Comparison of ENCODE assay signal across 10 cellular contexts in the genomic region with DNA sequence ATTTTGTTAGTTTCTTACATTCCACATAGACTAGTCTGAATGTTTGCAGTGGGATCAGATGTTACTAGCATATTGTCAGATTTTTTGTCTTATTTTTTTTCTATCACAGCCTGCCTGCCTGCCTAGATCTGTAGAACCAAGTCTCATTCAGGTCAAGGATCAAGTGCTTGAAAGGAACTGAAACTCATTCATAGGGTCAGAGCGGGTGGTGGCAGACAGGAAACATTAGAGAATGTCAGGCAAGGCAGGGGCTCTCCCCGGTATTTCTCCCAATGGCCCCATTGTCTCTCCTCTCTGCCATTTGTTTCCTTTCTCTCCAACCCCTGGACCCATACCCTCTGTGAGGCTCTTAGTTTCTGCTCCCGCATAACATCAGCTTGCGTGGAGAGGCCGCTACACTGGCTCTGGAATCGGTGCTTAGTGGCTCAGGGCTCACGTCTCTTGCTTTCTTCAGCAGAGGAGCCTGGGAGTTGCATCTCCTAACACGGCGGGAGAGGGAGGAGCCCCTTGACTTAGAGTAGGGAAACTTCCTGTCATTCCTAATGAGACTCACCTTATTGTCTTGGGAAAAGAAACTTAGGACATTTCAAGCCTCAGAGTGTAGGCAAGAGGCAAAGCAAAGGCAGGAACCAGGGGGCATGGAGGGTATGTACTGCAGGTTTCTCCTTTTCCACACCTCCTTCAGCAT. TPM values are rescaled to one million over a fixed set of nuclear protein-coding genes. Genes with fewer than 3 reads are reported as not detected.
DNase-seq lines count a peak whose midpoint lies in the region; ATAC-seq, FAIRE-seq and TF ChIP-seq lines count a peak whose summit lies in the region.
"Had no signal": no experiment of that assay in that cellular context is flagged by ENCODE, and none has a peak within 500 bp of the region (broad histone marks: within the 10 kb centered on the region; RNA-seq: fewer than 3 reads in every experiment).

No MANE protein-coding gene starts in this region.

- no peak overlapping the region for H3K56ac ChIP-seq in IMR-90 (ENCODE audit: extremely low read depth, insufficient read depth, low read length)

- no peak overlapping the region for H2AFZ ChIP-seq in IMR-90 (replicated peaks; ENCODE audit: low read length, poor library complexity)

- no peak overlapping the region for H2BK20ac ChIP-seq in IMR-90 (ENCODE audit: low read depth, low read length)

- no peaks in the 10 kb centered on the region for H3K79me1 ChIP-seq in IMR-90 (ENCODE audit: low read depth in 1 of 2, low read length in 2 of 2)

- H3K4ac ChIP-seq in IMR-90 (ENCODE audit: low read depth, low read length): no peak overlapping the region

- H3K27ac ChIP-seq in heart left ventricle: peak overlapping the region in 10 of 12 donors; percentile 5 to 71 (median 54)
- no peak overlapping the region for H3K27ac ChIP-seq in IMR-90 (ENCODE audit: insufficient read depth, low read length)
- no peak overlapping the region for H3K27ac ChIP-seq in small intestine (ENCODE audit: low read depth in 1 of 2, low read length in 1 of 2)
- H3K27ac ChIP-seq in sigmoid colon: no peak overlapping the region
- H3K27ac ChIP-seq: WERI-Rb-1 had no signal

- H3K4me1 ChIP-seq in heart left ventricle (peaks cover 0 to 31% (median 11%) of the 10 kb centered on the region in 12 donors), IMR-90 (ENCODE audit: control insufficient read depth, insufficient read depth, low read length) (peaks cover 9% of the 10 kb centered on the region; the same call in 1 of the 2 replicates), small intestine (ENCODE audit: control insufficient read depth in 2 of 2, insufficient read depth in 1 of 2, low read depth in 1 of 2, low read length in 1 of 2) (peaks cover 3 to 6% of the 10 kb centered on the region in 2 donors), sigmoid colon (peaks cover 0 to 9% (median 7%) of the 10 kb centered on the region in 4 donors)

- no peak overlapping the region for H4K8ac ChIP-seq in IMR-90 (ENCODE audit: low read depth in 2 of 2, low read length in 2 of 2)

- H3K18ac ChIP-seq in IMR-90 (ENCODE audit: low read depth, low read length): no peak overlapping the region; the same call in 1 of the 2 replicates

- BruUV-seq in IMR-90 (replicated peaks; lab: Mats Ljungman, UMichigan): no TSS peak

- no peak overlapping the region for H2BK5ac ChIP-seq in IMR-90 (ENCODE audit: low read depth, low read length, poor library complexity, severe bottlenecking)

- H3K9me3 ChIP-seq in heart left ventricle: no peaks in the 10 kb centered on the region
- no peaks in the 10 kb centered on the region for H3K9me3 ChIP-seq in IMR-90 (ENCODE audit: control insufficient read depth, insufficient read depth, low read length)
- no peaks in the 10 kb centered on the region for H3K9me3 ChIP-seq in small intestine (ENCODE audit: control insufficient read depth, low read depth)
- no peaks in the 10 kb centered on the region for H3K9me3 ChIP-seq in sigmoid colon

- POLR2A ChIA-PET in IMR-90 (lab: Charles Lee; ENCODE audit: unreplicated experiment): no interaction called here

- no peak overlapping the region for H2BK120ac ChIP-seq in IMR-90 (ENCODE audit: low read depth, low read length)

- H3K9me1 ChIP-seq in IMR-90 (ENCODE audit: insufficient read depth, low read length): no peaks in the 10 kb centered on the region

- H3K27me3 ChIP-seq in heart left ventricle: peaks cover 0 to 4% (median 0%) of the 10 kb centered on the region in 9 donors
- no peaks in the 10 kb centered on the region; the same call in 1 of the 2 replicates for H3K27me3 ChIP-seq in IMR-90 (ENCODE audit: control insufficient read depth, insufficient read depth, low read length)
- no peaks in the 10 kb centered on the region for H3K27me3 ChIP-seq in small intestine (ENCODE audit: control insufficient read depth in 2 of 2, insufficient read depth in 2 of 2, low read length in 2 of 2)
- no peaks in the 10 kb centered on the region for H3K27me3 ChIP-seq in sigmoid colon

- no peak for TF ChIP-seq RAD21 in IMR-90 (IDR thresholded peaks at IDR 0.05; ENCODE audit: low read length)

- TF ChIP-seq CTCF in heart left ventricle (IDR thresholded peaks at IDR 0.05): no peak
- no peak for TF ChIP-seq CTCF in IMR-90 (conservative IDR thresholded peaks at IDR 0.05; ENCODE audit: low read depth, low read length)
- no peak for TF ChIP-seq CTCF in sigmoid colon (IDR thresholded peaks at IDR 0.05)

- CTCF ChIA-PET in IMR-90 (lab: Yijun Ruan, JAX): no interaction called here

- H4K20me1 ChIP-seq in IMR-90 (ENCODE audit: insufficient read depth, low read length): no peaks in the 10 kb centered on the region

- WGBS in heart left ventricle, 4 donors: 50 to 66% (median 60%) methylated on average over 9 of the region's 9 CpGs
- WGBS in IMR-90 (ENCODE audit: extremely low coverage in 2 of 2, insufficient read length in 1 of 2), 2 experiments: 70% methylated on average over 5 of the region's 9 CpGs; no CpG with 5 or more reads in 1 of the 2 experiments
- 63 to 71% (median 70%) methylated on average over 9 of the region's 9 CpGs for WGBS in small intestine, 3 donors
- 79 to 90% methylated on average over 9 of the region's 9 CpGs for WGBS in sigmoid colon, 2 donors

- TF ChIP-seq EP300 in sigmoid colon (IDR thresholded peaks at IDR 0.05): no peak

- no peak overlapping the region for H2AK5ac ChIP-seq in IMR-90 (ENCODE audit: low read depth, low read length)

- in situ Hi-C loops in IMR-90 (cut with MboI; ENCODE audit: low sequenced_read_pairs): no loop called here

- TF ChIP-seq POLR2A in heart left ventricle (IDR thresholded peaks at IDR 0.05) (no peak), IMR-90 (IDR thresholded peaks at IDR 0.05; ENCODE audit: low read depth, low read length) (no peak), sigmoid colon (IDR thresholded peaks at IDR 0.05) (no peak)

- H3K36me3 ChIP-seq in heart left ventricle (no peaks in the 10 kb centered on the region), IMR-90 (ENCODE audit: control insufficient read depth, insufficient read depth, low read length) (no peaks in the 10 kb centered on the region), small intestine (ENCODE audit: control insufficient read depth in 2 of 2, insufficient read depth in 2 of 2, low read length in 2 of 2) (no peaks in the 10 kb centered on the region), sigmoid colon (no peaks in the 10 kb centered on the region)
- H3K36me3 ChIP-seq: WERI-Rb-1 had no signal

- no peak overlapping the region for H2BK15ac ChIP-seq in IMR-90 (ENCODE audit: low read depth, low read length)

- H3K14ac ChIP-seq in IMR-90 (replicated peaks; ENCODE audit: low read depth, low read length): no peak overlapping the region

- H4K91ac ChIP-seq in IMR-90 (ENCODE audit: insufficient read depth, low read depth, low read length): no peak overlapping the region

- H3K4me3 ChIP-seq in heart left ventricle (no peak overlapping the region), IMR-90 (ENCODE audit: insufficient read depth, low read depth, low read length) (no peak overlapping the region), small intestine (ENCODE audit: low read depth in 1 of 2, low read length in 2 of 2) (no peak overlapping the region), sigmoid colon (no peak overlapping the region)

- ATAC-seq in heart left ventricle (peak in 3 of 4 donors; percentile 42 to 74 (median 50)), left ventricle myocardium superior (no peak), HG02678 (IDR thresholded peaks at IDR 0.05; ENCODE audit: unreplicated experiment) (peak; percentile 94), IMR-90 (ENCODE audit: low read depth) (peak; percentile 71)

- DNase-seq in heart left ventricle: peak in 1 of 5 donors; percentile 38
- no peak for DNase-seq in left ventricle myocardium superior
- peak; percentile 28 for DNase-seq in IMR-90
- peak; percentile 51 for DNase-seq in small intestine
- DNase-seq in RKO (ENCODE audit: low spot score): no peak
- no peak for DNase-seq in sigmoid colon
- no peak for DNase-seq in GM03348 (ENCODE audit: low spot score)
- DNase-seq: retina, WERI-Rb-1 had no signal

- intact Hi-C loops in heart left ventricle (cut with DNase I) (loop anchor here in 1 of 10 donors (5.0 kb wide), 1 partner anchor 53 kb away; no protein-coding TSS in a partner anchor), left ventricle myocardium superior (cut with micrococcal nuclease) (no loop called here), IMR-90 (cut with micrococcal nuclease) (no loop called here), sigmoid colon (cut with DNase I) (no loop called here)

- no peak overlapping the region for H3K23ac ChIP-seq in IMR-90 (ENCODE audit: low read depth, low read length)

- dilution Hi-C loops in IMR-90 (cut with HindIII; ENCODE audit: low sequenced_read_pairs, unreplicated experiment): no loop called here

- no peak overlapping the region for H3K9ac ChIP-seq in IMR-90 (ENCODE audit: low read depth, low read length)

- no peak overlapping the region for H4K5ac ChIP-seq in IMR-90 (ENCODE audit: low read depth, low read length)

- no peak overlapping the region for H3K4me2 ChIP-seq in IMR-90 (ENCODE audit: low read depth, low read length)

- no peak overlapping the region for H2AK9ac ChIP-seq in IMR-90 (replicated peaks; ENCODE audit: low read depth, low read length, poor library complexity)

- FAIRE-seq in small intestine (lab: Jason Lieb, UNC): no peak

TF ChIP-seq in IMR-90, 13 proteins besides CTCF, POLR2A, EP300 and RAD21 (continues in another document):
- TF ChIP-seq FOS (IDR thresholded peaks at IDR 0.05; ENCODE audit: low read depth, low read length) (no peak), RCOR1 (IDR thresholded peaks at IDR 0.05; ENCODE audit: insufficient replicate concordance, low read length) (no peak)
- TF ChIP-seq, protein P1, sequence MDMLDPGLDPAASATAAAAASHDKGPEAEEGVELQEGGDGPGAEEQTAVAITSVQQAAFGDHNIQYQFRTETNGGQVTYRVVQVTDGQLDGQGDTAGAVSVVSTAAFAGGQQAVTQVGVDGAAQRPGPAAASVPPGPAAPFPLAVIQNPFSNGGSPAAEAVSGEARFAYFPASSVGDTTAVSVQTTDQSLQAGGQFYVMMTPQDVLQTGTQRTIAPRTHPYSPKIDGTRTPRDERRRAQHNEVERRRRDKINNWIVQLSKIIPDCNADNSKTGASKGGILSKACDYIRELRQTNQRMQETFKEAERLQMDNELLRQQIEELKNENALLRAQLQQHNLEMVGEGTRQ (IDR thresholded peaks at IDR 0.05; ENCODE audit: low read depth, low read length): no peak

RNA-seq across cellular contexts. Expression of gene SPATA13, which starts 35.6 kb away (rescaled TPM):
- total RNA-seq in heart left ventricle (10 to 100 TPM in 4 of 9 donors, 1 to 10 TPM in 5; 7.1 to 20.1 (median 9.3) TPM), left ventricle myocardium superior (7.6 TPM), IMR-90 (2012; rRNA removed) (11.4 and 12.5 TPM in 2 replicates), sigmoid colon (10 to 100 TPM; 16.1 to 29.4 (median 21.7) TPM)
- polyA plus RNA-seq in heart left ventricle (1 to 10 TPM; 5.4 to 7.5 TPM), IMR-90 (2012; rRNA removed) (8.4 and 10.5 TPM in 2 replicates), small intestine (10 to 100 TPM in 2 of 3 donors, 1 to 10 TPM in 1; 10.0 to 57.0 (median 13.6) TPM), sigmoid colon (10 to 100 TPM; 15.6 to 20.6 (median 18.1) TPM)
- polyA plus RNA-seq in IMR-90 (2012; cell fraction: cytosol; rRNA removed): 4.7 and 5.1 TPM in 2 replicates
- 28.6 and 38.1 TPM in 2 replicates for polyA plus RNA-seq in IMR-90 (2012; cell fraction: nucleus; rRNA removed; ENCODE audit: low replicate concordance)

Comparison
In these comparisons a context has a peak if more than half of its experiments do, and no peak if none do; other contexts are left out.
1. DNase-seq: peak in IMR-90 (single experiment) and small intestine (single experiment); none in left ventricle myocardium superior (single experiment), RKO (single experiment), sigmoid colon (single experiment) and GM03348 (single experiment).
2. H3K27ac ChIP-seq: peak in heart left ventricle (10 of 12); none in IMR-90 (single experiment), small intestine (0 of 2) and sigmoid colon (0 of 4).